8 cellular contexts compared by ENCODE assay signal in genomic region chrX:9677098-9677739, GRCh38.
DNase-seq lines count a peak whose midpoint lies in the region; ATAC-seq and TF ChIP-seq lines count a peak whose summit lies in the region.

No MANE protein-coding gene starts in this region.

- ATAC-seq in GM19324 (IDR thresholded peaks at IDR 0.05; ENCODE audit: low FRiP score, unreplicated experiment) (peak; percentile 96), HG03196 (IDR thresholded peaks at IDR 0.05; ENCODE audit: unreplicated experiment) (peak; percentile 99), omental fat pad (ENCODE audit: low FRiP score) (no peak)

- no peaks in the 10 kb centered on the region for H3K36me3 ChIP-seq in mucosa of rectum (ENCODE audit: control insufficient read depth in 2 of 2, insufficient read depth in 2 of 2, low read length in 2 of 2)
- no peaks in the 10 kb centered on the region for H3K36me3 ChIP-seq in PC-9 (ENCODE audit: low read depth)

- DNase-seq in CD14-positive monocyte (ENCODE audit: low spot score) = no peak
- peak; percentile 43 for DNase-seq in activated CD4-positive, alpha-beta memory T cell treated with anti-CD3 and anti-CD28 coated beads for 36 hours
- DNase-seq in PC-9 = no peak
- DNase-seq in NCI-H2171 treated with DMSO at 0.1 percent for 48 hours (lab: John Stamatoyannopoulos, UW) = no peak
- no peak for DNase-seq in omental fat pad (ENCODE audit: low spot score)

- H3K4me3 Mint-ChIP-seq in CD14-positive monocyte = peak overlapping the region; percentile 58 to 68
- H3K4me3 Mint-ChIP-seq in activated CD4-positive, alpha-beta memory T cell treated with anti-CD3 and anti-CD28 coated beads for 36 hours = no peak overlapping the region

- peaks cover 18 to 37% of the 10 kb centered on the region in 2 donors for H3K36me3 Mint-ChIP-seq in CD14-positive monocyte
- H3K36me3 Mint-ChIP-seq in activated CD4-positive, alpha-beta memory T cell treated with anti-CD3 and anti-CD28 coated beads for 36 hours = peaks cover 14% of the 10 kb centered on the region

- no peak for TF ChIP-seq CTCF in CD14-positive monocyte (IDR thresholded peaks at IDR 0.05)
- no peak for TF ChIP-seq CTCF in PC-9 (conservative IDR thresholded peaks at IDR 0.05)
- TF ChIP-seq CTCF in omental fat pad (IDR thresholded peaks at IDR 0.05) = no peak

- H3K27me3 ChIP-seq in mucosa of rectum (ENCODE audit: control insufficient read depth in 2 of 2, insufficient read depth in 2 of 2, low read length in 2 of 2) (no peaks in the 10 kb centered on the region), PC-9 (ENCODE audit: insufficient read depth, low read depth) (no peaks in the 10 kb centered on the region)

- no peak overlapping the region for H3K4me2 ChIP-seq in PC-9

- H3K27ac ChIP-seq in mucosa of rectum (ENCODE audit: low read depth in 2 of 2, low read length in 2 of 2) (peak overlapping the region; percentile 53 to 74), PC-9 (no peak overlapping the region)

- CTCF ChIA-PET in activated CD4-positive, alpha-beta memory T cell treated with anti-CD3 and anti-CD28 coated beads for 36 hours (lab: Charles Lee) = interaction anchor here (1.4 kb wide), 1 partner anchor 364 kb away, joined by 3 read pairs; no protein-coding TSS in a partner anchor
- CTCF ChIA-PET in PC-9 (lab: Charles Lee) = no interaction called here

- H3K4me1 Mint-ChIP-seq in CD14-positive monocyte = peaks cover 31% of the 10 kb centered on the region
- peaks cover 20% of the 10 kb centered on the region for H3K4me1 Mint-ChIP-seq in activated CD4-positive, alpha-beta memory T cell treated with anti-CD3 and anti-CD28 coated beads for 36 hours (ENCODE audit: low read depth)

- H3K4me1 ChIP-seq in mucosa of rectum (ENCODE audit: control insufficient read depth in 2 of 2, insufficient read depth in 2 of 2, low read length in 2 of 2) = peaks cover 3 to 6% of the 10 kb centered on the region in 2 donors
- no peaks in the 10 kb centered on the region for H3K4me1 ChIP-seq in PC-9 (replicated peaks; ENCODE audit: insufficient read depth)

- intact Hi-C loops in CD14-positive monocyte (cut with micrococcal nuclease) = loop anchor here in 1 of 2 donors (10.0 kb wide), 1 partner anchor 212 kb away; the partner anchor contains the start of gene TBL1X
- intact Hi-C loops in activated CD4-positive, alpha-beta memory T cell treated with anti-CD3 and anti-CD28 coated beads for 36 hours (cut with micrococcal nuclease) = loop anchor here (1.0 to 5.0 kb wide), 10 partner anchors 33 to 420 kb away; no protein-coding TSS in a partner anchor
- intact Hi-C loops in PC-9 (cut with micrococcal nuclease; ENCODE audit: unreplicated experiment) = no loop called here

- H3K4me3 ChIP-seq in mucosa of rectum (ENCODE audit: low read length in 2 of 2) = peak overlapping the region in 1 of 2 donors; percentile 27
- no peak overlapping the region for H3K4me3 ChIP-seq in PC-9

- H3K9me2 ChIP-seq in PC-9 (ENCODE audit: insufficient read depth) = no peaks in the 10 kb centered on the region

- peaks cover 0 to 24% (median 2%) of the 10 kb centered on the region in 7 donors for H3K9me3 Mint-ChIP-seq in CD14-positive monocyte
- H3K9me3 Mint-ChIP-seq in activated CD4-positive, alpha-beta memory T cell treated with anti-CD3 and anti-CD28 coated beads for 36 hours = peaks cover 4% of the 10 kb centered on the region

- no TSS peak for BruUV-seq in PC-9 (replicated peaks; lab: Mats Ljungman, UMichigan)

- peaks cover 0 to 14% (median 0%) of the 10 kb centered on the region in 3 donors for H3K27me3 Mint-ChIP-seq in CD14-positive monocyte (ENCODE audit: low read depth in 3 of 3)
- no peaks in the 10 kb centered on the region for H3K27me3 Mint-ChIP-seq in activated CD4-positive, alpha-beta memory T cell treated with anti-CD3 and anti-CD28 coated beads for 36 hours

- POLR2A ChIA-PET in activated CD4-positive, alpha-beta memory T cell treated with anti-CD3 and anti-CD28 coated beads for 36 hours (lab: Charles Lee) = interaction anchor here (0.7 to 1.1 kb wide), 2 partner anchors 39 to 216 kb away, joined by 3 to 5 read pairs; no protein-coding TSS in a partner anchor
- POLR2A ChIA-PET in PC-9 (lab: Charles Lee; ENCODE audit: unreplicated experiment) = no interaction called here

- H3K9me3 ChIP-seq in mucosa of rectum (ENCODE audit: control insufficient read depth in 2 of 2, low read length in 2 of 2) (no peaks in the 10 kb centered on the region), PC-9 (ENCODE audit: insufficient read depth, low read depth) (no peaks in the 10 kb centered on the region)

- no peaks in the 10 kb centered on the region for H4K20me1 ChIP-seq in PC-9 (ENCODE audit: insufficient read depth)

- no peak overlapping the region for H2AFZ ChIP-seq in PC-9

- no peak overlapping the region for H3K9ac ChIP-seq in mucosa of rectum (ENCODE audit: low read depth in 1 of 2, low read length in 2 of 2)

- peak overlapping the region; percentile 81 to 94 (median 87) for H3K27ac Mint-ChIP-seq in CD14-positive monocyte
- peak overlapping the region; percentile 14 for H3K27ac Mint-ChIP-seq in activated CD4-positive, alpha-beta memory T cell treated with anti-CD3 and anti-CD28 coated beads for 36 hours

- no peaks in the 10 kb centered on the region for H3K79me2 ChIP-seq in PC-9 (ENCODE audit: low read depth)

- no peaks in the 10 kb centered on the region for H3F3A ChIP-seq in PC-9 (ENCODE audit: insufficient read depth, low read depth)
